ENCODE assay signal across 1 cellular context in the genomic region with DNA sequence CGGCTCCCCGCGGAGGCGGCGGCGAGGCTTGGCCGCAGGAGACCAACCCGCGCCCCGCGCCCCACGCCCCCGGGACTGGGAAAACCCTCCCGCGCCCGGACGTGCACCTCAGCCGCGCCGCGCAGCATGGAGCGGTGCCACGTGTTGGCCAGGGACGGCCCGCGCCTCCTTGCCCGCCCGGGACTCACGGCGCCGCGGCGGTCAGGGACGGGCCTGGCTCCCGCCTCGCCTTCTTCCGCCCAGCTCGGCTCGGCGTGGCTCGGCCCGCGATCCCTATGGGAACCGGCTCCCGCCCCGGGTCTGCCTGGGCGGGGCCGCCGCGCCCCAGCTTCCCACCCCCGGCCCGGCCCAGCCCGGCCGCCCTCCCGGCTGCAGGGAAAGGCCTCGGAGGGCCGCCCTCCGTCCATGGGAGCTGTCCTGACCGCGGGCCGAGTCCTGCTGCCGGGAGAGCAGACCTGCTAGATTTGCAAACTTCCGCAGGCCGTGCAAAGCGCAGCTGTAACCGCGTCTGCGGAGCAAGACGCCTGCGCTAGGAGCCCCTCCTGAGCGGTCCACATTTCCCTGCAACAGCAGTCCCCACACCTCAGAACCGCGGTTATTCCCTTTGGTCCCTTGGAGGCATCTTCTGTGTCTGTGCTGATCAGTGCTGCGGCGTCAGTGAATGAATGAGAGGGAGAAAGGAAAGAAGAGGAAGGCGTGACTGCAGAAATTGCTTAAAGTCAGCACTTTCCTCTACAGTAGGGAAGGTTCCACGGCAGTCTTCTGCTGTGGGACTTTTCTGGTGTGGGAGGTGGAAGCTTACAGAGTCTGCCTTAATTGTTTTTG.
TF ChIP-seq lines count a peak whose summit lies in the region.

TSS of gene CDKL1 (minus strand) at position 246 of the 825 bp plus-strand sequence. CDS start 1,013 bp downstream, outside the sequence.

TF ChIP-seq in HepG2, 621 proteins besides CTCF, POLR2A, EP300 and RAD21 (continued from another document and continues in another):
- TF ChIP-seq THAP9 (CRISPR knock-in tag; IDR thresholded peaks at IDR 0.05; ENCODE audit: borderline replicate concordance) = no peak
- peak; percentile 31; the same call in 1 of the 2 replicates for TF ChIP-seq HDAC1 (CRISPR knock-in tag; IDR thresholded peaks at IDR 0.05)
- no peak for TF ChIP-seq ZNF557 (CRISPR knock-in tag; IDR thresholded peaks at IDR 0.05)
- TF ChIP-seq HNF4G (IDR thresholded peaks at IDR 0.05; ENCODE audit: borderline replicate concordance, low read depth, low read length) = no peak
- no peak for TF ChIP-seq HNF4G (CRISPR knock-in tag; IDR thresholded peaks at IDR 0.05; ENCODE audit: borderline replicate concordance, low read depth)
- no peak for TF ChIP-seq GZF1 (CRISPR knock-in tag; IDR thresholded peaks at IDR 0.05)
- TF ChIP-seq, protein P1, sequence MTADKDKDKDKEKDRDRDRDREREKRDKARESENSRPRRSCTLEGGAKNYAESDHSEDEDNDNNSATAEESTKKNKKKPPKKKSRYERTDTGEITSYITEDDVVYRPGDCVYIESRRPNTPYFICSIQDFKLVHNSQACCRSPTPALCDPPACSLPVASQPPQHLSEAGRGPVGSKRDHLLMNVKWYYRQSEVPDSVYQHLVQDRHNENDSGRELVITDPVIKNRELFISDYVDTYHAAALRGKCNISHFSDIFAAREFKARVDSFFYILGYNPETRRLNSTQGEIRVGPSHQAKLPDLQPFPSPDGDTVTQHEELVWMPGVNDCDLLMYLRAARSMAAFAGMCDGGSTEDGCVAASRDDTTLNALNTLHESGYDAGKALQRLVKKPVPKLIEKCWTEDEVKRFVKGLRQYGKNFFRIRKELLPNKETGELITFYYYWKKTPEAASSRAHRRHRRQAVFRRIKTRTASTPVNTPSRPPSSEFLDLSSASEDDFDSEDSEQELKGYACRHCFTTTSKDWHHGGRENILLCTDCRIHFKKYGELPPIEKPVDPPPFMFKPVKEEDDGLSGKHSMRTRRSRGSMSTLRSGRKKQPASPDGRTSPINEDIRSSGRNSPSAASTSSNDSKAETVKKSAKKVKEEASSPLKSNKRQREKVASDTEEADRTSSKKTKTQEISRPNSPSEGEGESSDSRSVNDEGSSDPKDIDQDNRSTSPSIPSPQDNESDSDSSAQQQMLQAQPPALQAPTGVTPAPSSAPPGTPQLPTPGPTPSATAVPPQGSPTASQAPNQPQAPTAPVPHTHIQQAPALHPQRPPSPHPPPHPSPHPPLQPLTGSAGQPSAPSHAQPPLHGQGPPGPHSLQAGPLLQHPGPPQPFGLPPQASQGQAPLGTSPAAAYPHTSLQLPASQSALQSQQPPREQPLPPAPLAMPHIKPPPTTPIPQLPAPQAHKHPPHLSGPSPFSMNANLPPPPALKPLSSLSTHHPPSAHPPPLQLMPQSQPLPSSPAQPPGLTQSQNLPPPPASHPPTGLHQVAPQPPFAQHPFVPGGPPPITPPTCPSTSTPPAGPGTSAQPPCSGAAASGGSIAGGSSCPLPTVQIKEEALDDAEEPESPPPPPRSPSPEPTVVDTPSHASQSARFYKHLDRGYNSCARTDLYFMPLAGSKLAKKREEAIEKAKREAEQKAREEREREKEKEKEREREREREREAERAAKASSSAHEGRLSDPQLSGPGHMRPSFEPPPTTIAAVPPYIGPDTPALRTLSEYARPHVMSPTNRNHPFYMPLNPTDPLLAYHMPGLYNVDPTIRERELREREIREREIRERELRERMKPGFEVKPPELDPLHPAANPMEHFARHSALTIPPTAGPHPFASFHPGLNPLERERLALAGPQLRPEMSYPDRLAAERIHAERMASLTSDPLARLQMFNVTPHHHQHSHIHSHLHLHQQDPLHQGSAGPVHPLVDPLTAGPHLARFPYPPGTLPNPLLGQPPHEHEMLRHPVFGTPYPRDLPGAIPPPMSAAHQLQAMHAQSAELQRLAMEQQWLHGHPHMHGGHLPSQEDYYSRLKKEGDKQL (CRISPR knock-in tag; IDR thresholded peaks at IDR 0.05; ENCODE audit: low read depth) = no peak
- TF ChIP-seq ISL2 (CRISPR knock-in tag; IDR thresholded peaks at IDR 0.05) = no peak
- TF ChIP-seq, protein P2, sequence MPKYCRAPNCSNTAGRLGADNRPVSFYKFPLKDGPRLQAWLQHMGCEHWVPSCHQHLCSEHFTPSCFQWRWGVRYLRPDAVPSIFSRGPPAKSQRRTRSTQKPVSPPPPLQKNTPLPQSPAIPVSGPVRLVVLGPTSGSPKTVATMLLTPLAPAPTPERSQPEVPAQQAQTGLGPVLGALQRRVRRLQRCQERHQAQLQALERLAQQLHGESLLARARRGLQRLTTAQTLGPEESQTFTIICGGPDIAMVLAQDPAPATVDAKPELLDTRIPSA (CRISPR knock-in tag; IDR thresholded peaks at IDR 0.05; ENCODE audit: borderline replicate concordance) = no peak
- peak; percentile 72 for TF ChIP-seq POLR2G (IDR thresholded peaks at IDR 0.05; ENCODE audit: low read depth, low read length)
- no peak for TF ChIP-seq CENPBD1 (CRISPR knock-in tag; IDR thresholded peaks at IDR 0.05; ENCODE audit: borderline replicate concordance, low read depth)
- peak; percentile 70 for TF ChIP-seq PHF8 (CRISPR knock-in tag; IDR thresholded peaks at IDR 0.05)
- no peak; the same call in 1 of the 2 replicates for TF ChIP-seq SAFB2 (CRISPR knock-in tag; IDR thresholded peaks at IDR 0.05; ENCODE audit: borderline replicate concordance, low read depth)
- TF ChIP-seq JARID2 (CRISPR knock-in tag; IDR thresholded peaks at IDR 0.05; ENCODE audit: insufficient replicate concordance) = no peak
- TF ChIP-seq, protein P3, sequence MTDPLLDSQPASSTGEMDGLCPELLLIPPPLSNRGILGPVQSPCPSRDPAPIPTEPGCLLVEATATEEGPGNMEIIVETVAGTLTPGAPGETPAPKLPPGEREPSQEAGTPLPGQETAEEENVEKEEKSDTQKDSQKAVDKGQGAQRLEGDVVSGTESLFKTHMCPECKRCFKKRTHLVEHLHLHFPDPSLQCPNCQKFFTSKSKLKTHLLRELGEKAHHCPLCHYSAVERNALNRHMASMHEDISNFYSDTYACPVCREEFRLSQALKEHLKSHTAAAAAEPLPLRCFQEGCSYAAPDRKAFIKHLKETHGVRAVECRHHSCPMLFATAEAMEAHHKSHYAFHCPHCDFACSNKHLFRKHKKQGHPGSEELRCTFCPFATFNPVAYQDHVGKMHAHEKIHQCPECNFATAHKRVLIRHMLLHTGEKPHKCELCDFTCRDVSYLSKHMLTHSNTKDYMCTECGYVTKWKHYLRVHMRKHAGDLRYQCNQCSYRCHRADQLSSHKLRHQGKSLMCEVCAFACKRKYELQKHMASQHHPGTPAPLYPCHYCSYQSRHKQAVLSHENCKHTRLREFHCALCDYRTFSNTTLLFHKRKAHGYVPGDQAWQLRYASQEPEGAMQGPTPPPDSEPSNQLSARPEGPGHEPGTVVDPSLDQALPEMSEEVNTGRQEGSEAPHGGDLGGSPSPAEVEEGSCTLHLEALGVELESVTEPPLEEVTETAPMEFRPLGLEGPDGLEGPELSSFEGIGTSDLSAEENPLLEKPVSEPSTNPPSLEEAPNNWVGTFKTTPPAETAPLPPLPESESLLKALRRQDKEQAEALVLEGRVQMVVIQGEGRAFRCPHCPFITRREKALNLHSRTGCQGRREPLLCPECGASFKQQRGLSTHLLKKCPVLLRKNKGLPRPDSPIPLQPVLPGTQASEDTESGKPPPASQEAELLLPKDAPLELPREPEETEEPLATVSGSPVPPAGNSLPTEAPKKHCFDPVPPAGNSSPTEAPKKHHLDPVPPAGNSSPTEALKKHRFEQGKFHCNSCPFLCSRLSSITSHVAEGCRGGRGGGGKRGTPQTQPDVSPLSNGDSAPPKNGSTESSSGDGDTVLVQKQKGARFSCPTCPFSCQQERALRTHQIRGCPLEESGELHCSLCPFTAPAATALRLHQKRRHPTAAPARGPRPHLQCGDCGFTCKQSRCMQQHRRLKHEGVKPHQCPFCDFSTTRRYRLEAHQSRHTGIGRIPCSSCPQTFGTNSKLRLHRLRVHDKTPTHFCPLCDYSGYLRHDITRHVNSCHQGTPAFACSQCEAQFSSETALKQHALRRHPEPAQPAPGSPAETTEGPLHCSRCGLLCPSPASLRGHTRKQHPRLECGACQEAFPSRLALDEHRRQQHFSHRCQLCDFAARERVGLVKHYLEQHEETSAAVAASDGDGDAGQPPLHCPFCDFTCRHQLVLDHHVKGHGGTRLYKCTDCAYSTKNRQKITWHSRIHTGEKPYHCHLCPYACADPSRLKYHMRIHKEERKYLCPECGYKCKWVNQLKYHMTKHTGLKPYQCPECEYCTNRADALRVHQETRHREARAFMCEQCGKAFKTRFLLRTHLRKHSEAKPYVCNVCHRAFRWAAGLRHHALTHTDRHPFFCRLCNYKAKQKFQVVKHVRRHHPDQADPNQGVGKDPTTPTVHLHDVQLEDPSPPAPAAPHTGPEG (CRISPR knock-in tag; IDR thresholded peaks at IDR 0.05) = peak; percentile 71
- 0 out of 2 replicates have a peak, but pooled peaks have one; percentile 11 for TF ChIP-seq ZNF577 (CRISPR knock-in tag; IDR thresholded peaks at IDR 0.05; ENCODE audit: borderline replicate concordance, low read depth)
- peak; percentile 82 for TF ChIP-seq RFXAP (CRISPR knock-in tag; IDR thresholded peaks at IDR 0.05; ENCODE audit: borderline replicate concordance)
- no peak for TF ChIP-seq ZNF280D (CRISPR knock-in tag; IDR thresholded peaks at IDR 0.05)
- TF ChIP-seq YEATS4 (CRISPR knock-in tag; IDR thresholded peaks at IDR 0.05; ENCODE audit: borderline replicate concordance) = peak; percentile 91
- TF ChIP-seq, protein P4, sequence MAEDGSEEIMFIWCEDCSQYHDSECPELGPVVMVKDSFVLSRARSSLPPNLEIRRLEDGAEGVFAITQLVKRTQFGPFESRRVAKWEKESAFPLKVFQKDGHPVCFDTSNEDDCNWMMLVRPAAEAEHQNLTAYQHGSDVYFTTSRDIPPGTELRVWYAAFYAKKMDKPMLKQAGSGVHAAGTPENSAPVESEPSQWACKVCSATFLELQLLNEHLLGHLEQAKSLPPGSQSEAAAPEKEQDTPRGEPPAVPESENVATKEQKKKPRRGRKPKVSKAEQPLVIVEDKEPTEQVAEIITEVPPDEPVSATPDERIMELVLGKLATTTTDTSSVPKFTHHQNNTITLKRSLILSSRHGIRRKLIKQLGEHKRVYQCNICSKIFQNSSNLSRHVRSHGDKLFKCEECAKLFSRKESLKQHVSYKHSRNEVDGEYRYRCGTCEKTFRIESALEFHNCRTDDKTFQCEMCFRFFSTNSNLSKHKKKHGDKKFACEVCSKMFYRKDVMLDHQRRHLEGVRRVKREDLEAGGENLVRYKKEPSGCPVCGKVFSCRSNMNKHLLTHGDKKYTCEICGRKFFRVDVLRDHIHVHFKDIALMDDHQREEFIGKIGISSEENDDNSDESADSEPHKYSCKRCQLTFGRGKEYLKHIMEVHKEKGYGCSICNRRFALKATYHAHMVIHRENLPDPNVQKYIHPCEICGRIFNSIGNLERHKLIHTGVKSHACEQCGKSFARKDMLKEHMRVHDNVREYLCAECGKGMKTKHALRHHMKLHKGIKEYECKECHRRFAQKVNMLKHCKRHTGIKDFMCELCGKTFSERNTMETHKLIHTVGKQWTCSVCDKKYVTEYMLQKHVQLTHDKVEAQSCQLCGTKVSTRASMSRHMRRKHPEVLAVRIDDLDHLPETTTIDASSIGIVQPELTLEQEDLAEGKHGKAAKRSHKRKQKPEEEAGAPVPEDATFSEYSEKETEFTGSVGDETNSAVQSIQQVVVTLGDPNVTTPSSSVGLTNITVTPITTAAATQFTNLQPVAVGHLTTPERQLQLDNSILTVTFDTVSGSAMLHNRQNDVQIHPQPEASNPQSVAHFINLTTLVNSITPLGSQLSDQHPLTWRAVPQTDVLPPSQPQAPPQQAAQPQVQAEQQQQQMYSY (CRISPR knock-in tag; IDR thresholded peaks at IDR 0.05) = peak; percentile 65; the same call in 1 of the 2 replicates
